8 cellular contexts compared by ENCODE assay signal in the genomic region with DNA sequence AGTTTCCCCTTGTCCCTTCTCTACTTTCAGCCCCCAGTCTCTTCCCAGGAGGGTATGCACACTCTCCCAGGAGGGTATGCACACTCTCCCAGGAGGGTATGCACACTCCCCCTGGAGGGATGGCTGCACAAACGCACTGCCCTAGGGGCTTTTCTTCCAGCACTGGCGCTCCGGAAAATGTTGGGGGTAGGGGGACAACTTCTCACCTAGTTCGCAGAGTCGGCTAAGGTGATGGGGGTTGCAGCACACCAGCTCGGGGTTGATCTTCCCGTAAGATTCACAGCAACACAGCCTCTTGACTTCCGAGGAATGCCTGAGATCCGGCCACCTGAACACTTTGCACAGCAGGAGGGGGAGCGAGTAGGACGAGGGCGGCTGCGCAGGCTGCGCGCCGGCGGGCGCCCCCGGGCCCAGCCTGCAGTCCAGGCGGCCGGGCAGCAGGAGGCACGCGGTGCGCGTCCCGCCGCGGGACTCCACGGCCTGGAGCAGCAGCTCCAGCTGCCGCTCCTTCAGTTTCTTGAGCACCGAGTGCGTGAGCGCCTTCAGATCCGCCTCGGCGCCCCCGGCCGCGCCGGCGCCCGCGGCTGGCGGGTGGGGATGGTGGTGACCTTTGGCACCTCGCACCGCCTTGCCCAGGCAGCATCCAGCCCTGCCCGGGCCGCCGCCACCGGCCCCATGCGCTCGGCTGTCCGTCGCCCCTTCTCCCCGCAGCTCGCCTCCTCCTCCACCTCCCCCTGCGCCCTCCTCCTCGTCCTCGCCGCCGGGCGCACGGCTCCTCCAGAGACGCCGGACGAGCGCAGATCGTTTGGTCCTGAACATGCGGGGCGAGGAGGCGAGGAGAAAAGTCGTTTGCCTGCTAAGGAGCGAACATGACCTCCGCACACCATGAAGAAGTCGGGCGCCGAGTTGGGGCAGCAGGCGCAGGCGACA. TPM values are rescaled to one million over a fixed set of nuclear protein-coding genes. Genes with fewer than 3 reads are reported as not detected.
A peak's percentile ranks its signal among the peaks of the same experiment; 100 is the strongest.
DNase-seq lines count a peak whose midpoint lies in the region; ATAC-seq and FAIRE-seq lines count a peak whose summit lies in the region.

No MANE protein-coding gene starts in this region.

- peak; percentile 24 for DNase-seq in stimulated activated CD4-positive, alpha-beta T cell treated with anti-CD3 and anti-CD28 coated beads, Interleukin-12 subunit alpha, Interleukin-12 subunit beta, amount 100 ng/mL, for 4 hours
- DNase-seq in stimulated activated CD4-positive, alpha-beta T cell treated with anti-CD3 and anti-CD28 coated beads, Interleukin-2, amount 100 ng/mL, for 48 hours: no peak
- DNase-seq in NCI-H526 treated with DMSO at 0.1 percent for 48 hours (lab: John Stamatoyannopoulos, UW) (peak; percentile 64), small intestine (peak; percentile 69), A172 (ENCODE audit: low spot score) (no peak)

- H3K9me3 ChIP-seq in iPS-18c (ENCODE audit: control insufficient read depth, insufficient read depth, low read length): no peaks in the 10 kb centered on the region
- H3K9me3 ChIP-seq in small intestine (ENCODE audit: control insufficient read depth, low read depth): no peaks in the 10 kb centered on the region

- ATAC-seq in GM19467 (IDR thresholded peaks at IDR 0.05; ENCODE audit: unreplicated experiment): no peak

- H3K36me3 ChIP-seq in small intestine (ENCODE audit: control insufficient read depth in 2 of 2, insufficient read depth in 2 of 2, low read length in 2 of 2): peaks cover 0 to 3% of the 10 kb centered on the region in 2 donors

- H3K4me3 ChIP-seq in iPS-18c (ENCODE audit: insufficient read depth, low read depth, low read length) (peak overlapping the region; percentile 80), small intestine (ENCODE audit: low read depth in 1 of 2, low read length in 2 of 2) (peak overlapping the region; percentile 91 to 95)

- H3K27ac ChIP-seq in angular gyrus (ENCODE audit: low read depth, low read length): peak overlapping the region; percentile 47
- peak overlapping the region; percentile 95 to 97 for H3K27ac ChIP-seq in small intestine (ENCODE audit: low read depth in 1 of 2, low read length in 1 of 2)

- H3K27me3 ChIP-seq in small intestine (ENCODE audit: control insufficient read depth in 2 of 2, insufficient read depth in 2 of 2, low read length in 2 of 2): no peaks in the 10 kb centered on the region

- no peak for FAIRE-seq in small intestine (lab: Jason Lieb, UNC)

- 0 to 1% (median 0%) methylated on average over 61 to 79 of the region's 79 CpGs for WGBS in small intestine, 3 donors

- H3K4me1 ChIP-seq in small intestine (ENCODE audit: control insufficient read depth in 2 of 2, insufficient read depth in 1 of 2, low read depth in 1 of 2, low read length in 1 of 2): peaks cover 7 to 19% of the 10 kb centered on the region in 2 donors

RNA-seq across cellular contexts. Expression of a gene that starts 0.9 kb away (rescaled TPM):
- polyA plus RNA-seq in small intestine: 10 to 100 TPM; 17.2 to 24.0 (median 18.3) TPM
- 6.2 and 8.5 TPM in 2 replicates for total RNA-seq in A172 (2014; rRNA removed; shearing (Covaris generic))

Comparison
In these comparisons a context has a peak if more than half of its experiments do, and no peak if none do; other contexts are left out.
1. DNase-seq: peak in stimulated activated CD4-positive, alpha-beta T cell treated with anti-CD3 and anti-CD28 coated beads, Interleukin-12 subunit alpha, Interleukin-12 subunit beta, amount 100 ng/mL, for 4 hours (single experiment), NCI-H526 treated with DMSO at 0.1 percent for 48 hours (single experiment) and small intestine (single experiment); none in stimulated activated CD4-positive, alpha-beta T cell treated with anti-CD3 and anti-CD28 coated beads, Interleukin-2, amount 100 ng/mL, for 48 hours (0 of 2) and A172 (single experiment).